8 cellular contexts compared by ENCODE assay signal in genomic region chr2:27356382-27357181, GRCh38. TPM values are rescaled to one million over a fixed set of nuclear protein-coding genes. Genes with fewer than 3 reads are reported as not detected.
DNase-seq lines count a peak whose midpoint lies in the region; ATAC-seq and TF ChIP-seq lines count a peak whose summit lies in the region.

Gene GTF3C2, minus strand, starts transcription at chr2:27356764. Its CDS starts 13,210 bp downstream, at chr2:27343554.

- DNase-seq in GM06990 (ENCODE audit: extremely low read depth, insufficient read length), result peak; percentile 95
- peak; percentile 93 for DNase-seq in NCI-H1092 (lab: John Stamatoyannopoulos, UW)
- DNase-seq in globus pallidus (ENCODE audit: low spot score), result peak; percentile 96
- DNase-seq in occipital lobe (lab: John Stamatoyannopoulos, UW), result peak; percentile 97

- H3K36me3 ChIP-seq in GM06990 (ENCODE audit: control insufficient read depth, insufficient read depth, low read length), result no peaks in the 10 kb centered on the region; the same call in 1 of the 2 replicates

- H3K27me3 Mint-ChIP-seq in activated naive CD4-positive, alpha-beta T cell treated with anti-CD3 and anti-CD28 coated beads, Interleukin-2, amount 50 U/mL, for 24 hours, result no peaks in the 10 kb centered on the region

- peak within 1 kb of the TSS; percentile 98 for H3K4me3 ChIP-seq in GM06990 (replicated peaks; ENCODE audit: low read depth, low read length)

- H3K4me3 Mint-ChIP-seq in activated naive CD4-positive, alpha-beta T cell treated with anti-CD3 and anti-CD28 coated beads, Interleukin-2, amount 50 U/mL, for 24 hours, result peak within 1 kb of the TSS; percentile 98

- no peaks in the 10 kb centered on the region for H3K27me3 ChIP-seq in GM06990 (replicated peaks; ENCODE audit: control insufficient read depth, insufficient read depth, low read length)

- H3K27ac ChIP-seq in temporal lobe (ENCODE audit: low read depth, low read length), result peak within 1 kb of the TSS; percentile 21

- ATAC-seq in HG02588 (IDR thresholded peaks at IDR 0.05; ENCODE audit: unreplicated experiment) (peak; percentile 72), SK-N-SH treated with all-trans-retinoic acid at 6 μM for 48 hours (peak; percentile 94)

- TF ChIP-seq CTCF in GM06990 (IDR thresholded peaks at IDR 0.05; ENCODE audit: insufficient read depth, low read length, poor library complexity, severe bottlenecking), result no peak

- peaks cover 5% of the 10 kb centered on the region for H3K36me3 Mint-ChIP-seq in activated naive CD4-positive, alpha-beta T cell treated with anti-CD3 and anti-CD28 coated beads, Interleukin-2, amount 50 U/mL, for 24 hours

- H3K4me1 Mint-ChIP-seq in activated naive CD4-positive, alpha-beta T cell treated with anti-CD3 and anti-CD28 coated beads, Interleukin-2, amount 50 U/mL, for 24 hours, result peaks cover 56% of the 10 kb centered on the region

- H3K27ac Mint-ChIP-seq in activated naive CD4-positive, alpha-beta T cell treated with anti-CD3 and anti-CD28 coated beads, Interleukin-2, amount 50 U/mL, for 24 hours, result peak within 1 kb of the TSS; percentile 99

- no peaks in the 10 kb centered on the region for H3K9me3 Mint-ChIP-seq in activated naive CD4-positive, alpha-beta T cell treated with anti-CD3 and anti-CD28 coated beads, Interleukin-2, amount 50 U/mL, for 24 hours

TF ChIP-seq in SK-N-SH treated with all-trans-retinoic acid at 6 μM for 48 hours, 23 proteins besides CTCF, POLR2A, EP300 and RAD21:
- TF ChIP-seq CREB5 (CRISPR knock-in tag; IDR thresholded peaks at IDR 0.05; ENCODE audit: low read depth) (no peak), ARNTL (CRISPR knock-in tag; IDR thresholded peaks at IDR 0.05; ENCODE audit: borderline replicate concordance, low read depth) (no peak), TOX (CRISPR knock-in tag; IDR thresholded peaks at IDR 0.05; ENCODE audit: borderline replicate concordance) (no peak), POU6F1 (CRISPR knock-in tag; IDR thresholded peaks at IDR 0.05; ENCODE audit: borderline replicate concordance, low read depth) (no peak), SNAI2 (CRISPR knock-in tag; IDR thresholded peaks at IDR 0.05) (no peak), CSDC2 (CRISPR knock-in tag; IDR thresholded peaks at IDR 0.05) (no peak), PATZ1 (CRISPR knock-in tag; IDR thresholded peaks at IDR 0.05; ENCODE audit: borderline replicate concordance) (peak; percentile 96; the same call in 1 of the 2 replicates), ZNF70 (CRISPR knock-in tag; IDR thresholded peaks at IDR 0.05) (peak; percentile 95; the same call in 1 of the 2 replicates), PPARA (CRISPR knock-in tag; IDR thresholded peaks at IDR 0.05; ENCODE audit: borderline replicate concordance) (no peak), ZFP3 (CRISPR knock-in tag; IDR thresholded peaks at IDR 0.05) (no peak), CSRNP3 (CRISPR knock-in tag; IDR thresholded peaks at IDR 0.05) (no peak), TSHZ2 (CRISPR knock-in tag; IDR thresholded peaks at IDR 0.05) (0 out of 2 replicates have a peak, but pooled peaks have one; percentile 34), ISL1 (CRISPR knock-in tag; IDR thresholded peaks at IDR 0.05) (no peak), ZNF8 (CRISPR knock-in tag; IDR thresholded peaks at IDR 0.05) (no peak), TCF4 (CRISPR knock-in tag; IDR thresholded peaks at IDR 0.05; ENCODE audit: borderline replicate concordance) (peak; percentile 23; the same call in 1 of the 2 replicates), ZFP30 (CRISPR knock-in tag; IDR thresholded peaks at IDR 0.05) (no peak), BACH2 (CRISPR knock-in tag; IDR thresholded peaks at IDR 0.05; ENCODE audit: borderline replicate concordance) (no peak), OSR1 (CRISPR knock-in tag; IDR thresholded peaks at IDR 0.05) (no peak), ESRRG (CRISPR knock-in tag; IDR thresholded peaks at IDR 0.05) (no peak), GLIS3 (CRISPR knock-in tag; IDR thresholded peaks at IDR 0.05) (no peak), ZNF565 (CRISPR knock-in tag; conservative IDR thresholded peaks at IDR 0.05; ENCODE audit: low read depth) (no peak), ZC3H10 (CRISPR knock-in tag; IDR thresholded peaks at IDR 0.05) (no peak), RARB (CRISPR knock-in tag; IDR thresholded peaks at IDR 0.05) (no peak)

RNA-seq across cellular contexts. Expression of gene GTF3C2, which starts in this region (rescaled TPM):
- total RNA-seq in occipital lobe (28.2 TPM), temporal lobe (40.8 TPM)

Comparison
In these comparisons a context has a peak if more than half of its experiments do, and no peak if none do; other contexts are left out.
1. Peak in every context shown above with its lines: DNase-seq, ATAC-seq, H3K4me3 ChIP-seq and H3K27ac ChIP-seq.